5 cellular contexts compared by ENCODE assay signal in genomic region chr2:26128176-26128575, GRCh38.
"Had no signal": no experiment of that assay in that cellular context is flagged by ENCODE, and none has a peak within 500 bp of the region (broad histone marks: within the 10 kb centered on the region; RNA-seq: fewer than 3 reads in every experiment).

No MANE protein-coding gene starts in this region.

- H2AFZ ChIP-seq: GM23248 had no signal

- H3K9ac ChIP-seq: GM23248 had no signal

- H3K9me3 Mint-ChIP-seq: H9 had no signal

- H3K4me3 Mint-ChIP-seq: H9 had no signal

- DNase-seq: GM23248, H9, HCEC 1CT, IMR-90 had no signal

- H3K27ac ChIP-seq: GM23248 had no signal

- ATAC-seq: K562 had no signal

- H3K4me3 ChIP-seq: GM23248, K562 had no signal
